In genomic region chr7:50379082-50379481, GRCh38 we compare ENCODE assay signal across 8 cellular contexts.
DNase-seq lines count a peak whose midpoint lies in the region; ATAC-seq and TF ChIP-seq lines count a peak whose summit lies in the region.

No MANE protein-coding gene starts in this region.

- no peaks in the 10 kb centered on the region for H3K9me3 ChIP-seq in PC-3 (ENCODE audit: low read length)

- intact Hi-C loops in activated CD4-positive, alpha-beta memory T cell treated with anti-CD3 and anti-CD28 coated beads for 36 hours (cut with micrococcal nuclease), result no loop called here
- intact Hi-C loops in PC-3 (cut with micrococcal nuclease), result no loop called here

- no peaks in the 10 kb centered on the region for H3K36me3 ChIP-seq in PC-3 (ENCODE audit: low read depth, low read length)

- H3K4me1 Mint-ChIP-seq in activated CD4-positive, alpha-beta memory T cell treated with anti-CD3 and anti-CD28 coated beads for 36 hours (ENCODE audit: low read depth), result peaks cover 94% of the 10 kb centered on the region
- peaks cover 72% of the 10 kb centered on the region for H3K4me1 Mint-ChIP-seq in activated CD4-positive, alpha-beta memory T cell treated with anti-CD3 and anti-CD28 coated beads, Interleukin-2, amount 10 ng/mL, durations not matched to agents 7 days and 5 days
- peaks cover 97% of the 10 kb centered on the region for H3K4me1 Mint-ChIP-seq in stimulated activated naive CD8-positive, alpha-beta T cell treated with anti-CD3 and anti-CD28 coated beads, Interleukin-15, Interleukin-2, amounts not matched to agents 100 ng/mL and 50 ng/mL, for 24 hours (ENCODE audit: low read depth)

- CTCF ChIA-PET in activated CD4-positive, alpha-beta memory T cell treated with anti-CD3 and anti-CD28 coated beads for 36 hours (lab: Charles Lee), result interaction anchor here (1.0 kb wide), 1 partner anchor 32 kb away, joined by 3 read pairs; no protein-coding TSS in a partner anchor
- CTCF ChIA-PET in activated CD4-positive, alpha-beta memory T cell treated with anti-CD3 and anti-CD28 coated beads, Interleukin-2, amount 10 ng/mL, durations not matched to agents 7 days and 5 days (lab: Charles Lee), result interaction anchor here (0.6 to 1.0 kb wide), 2 partner anchors 13 to 899 kb away, joined by 3 read pairs; no protein-coding TSS in a partner anchor
- CTCF ChIA-PET in PC-3 (lab: Charles Lee), result no interaction called here

- BruUV-seq in PC-3 (replicated peaks; lab: Mats Ljungman, UMichigan), result no TSS peak

- H3K9ac ChIP-seq in PC-3 (ENCODE audit: low read length), result no peak overlapping the region

- H3K4me1 ChIP-seq in PC-3 (ENCODE audit: insufficient read depth, low read length), result no peaks in the 10 kb centered on the region

- H3K36me3 Mint-ChIP-seq in activated CD4-positive, alpha-beta memory T cell treated with anti-CD3 and anti-CD28 coated beads for 36 hours, result peaks cover 88% of the 10 kb centered on the region
- H3K36me3 Mint-ChIP-seq in activated CD4-positive, alpha-beta memory T cell treated with anti-CD3 and anti-CD28 coated beads, Interleukin-2, amount 10 ng/mL, durations not matched to agents 7 days and 5 days (ENCODE audit: low read depth), result peaks cover 98% of the 10 kb centered on the region
- peaks cover 97% of the 10 kb centered on the region for H3K36me3 Mint-ChIP-seq in stimulated activated naive CD8-positive, alpha-beta T cell treated with anti-CD3 and anti-CD28 coated beads, Interleukin-15, Interleukin-2, amounts not matched to agents 100 ng/mL and 50 ng/mL, for 24 hours (ENCODE audit: low read depth)

- H3K27ac Mint-ChIP-seq in activated CD4-positive, alpha-beta memory T cell treated with anti-CD3 and anti-CD28 coated beads for 36 hours, result peak overlapping the region; percentile 34
- H3K27ac Mint-ChIP-seq in activated CD4-positive, alpha-beta memory T cell treated with anti-CD3 and anti-CD28 coated beads, Interleukin-2, amount 10 ng/mL, durations not matched to agents 7 days and 5 days, result no peak overlapping the region
- peak overlapping the region; percentile 74 for H3K27ac Mint-ChIP-seq in stimulated activated naive CD8-positive, alpha-beta T cell treated with anti-CD3 and anti-CD28 coated beads, Interleukin-15, Interleukin-2, amounts not matched to agents 100 ng/mL and 50 ng/mL, for 24 hours

- H3K27me3 ChIP-seq in PC-3 (ENCODE audit: low read length), result peaks cover 65% of the 10 kb centered on the region

- H4K20me1 ChIP-seq in PC-3 (ENCODE audit: low read length), result no peaks in the 10 kb centered on the region

- DNase-seq in activated CD4-positive, alpha-beta memory T cell treated with anti-CD3 and anti-CD28 coated beads for 36 hours, result no peak
- no peak for DNase-seq in activated CD4-positive, alpha-beta memory T cell treated with anti-CD3 and anti-CD28 coated beads, Interleukin-2, amount 10 ng/mL, durations not matched to agents 7 days and 5 days
- peak; percentile 46 for DNase-seq in PC-3
- peak; percentile 85 for DNase-seq in epithelial cell of prostate (ENCODE audit: low read depth, low spot score)
- DNase-seq in NCI-H524 treated with DMSO at 0.1 percent for 48 hours (lab: John Stamatoyannopoulos, UW), result no peak
- no peak for DNase-seq in RKO (ENCODE audit: low spot score)
- no peak for DNase-seq in amygdala (lab: John Stamatoyannopoulos, UW)

- H3K9me2 ChIP-seq in PC-3 (replicated peaks; ENCODE audit: low read length), result no peaks in the 10 kb centered on the region

- ATAC-seq in PC-3, result peak; percentile 64

- peak overlapping the region; percentile 30; the same call in 1 of the 2 replicates for H2AFZ ChIP-seq in PC-3 (ENCODE audit: low read length)

- no peaks in the 10 kb centered on the region for H3F3A ChIP-seq in PC-3 (ENCODE audit: low read length, unreplicated experiment)

- H3K27ac ChIP-seq in PC-3 (ENCODE audit: low read length), result no peak overlapping the region
- no peak overlapping the region for H3K27ac ChIP-seq in epithelial cell of prostate

- peak overlapping the region; percentile 11; the same call in 1 of the 2 replicates for H3K4me3 ChIP-seq in PC-3 (ENCODE audit: low read length)

- no peaks in the 10 kb centered on the region for H3K9me3 Mint-ChIP-seq in activated CD4-positive, alpha-beta memory T cell treated with anti-CD3 and anti-CD28 coated beads for 36 hours
- H3K9me3 Mint-ChIP-seq in activated CD4-positive, alpha-beta memory T cell treated with anti-CD3 and anti-CD28 coated beads, Interleukin-2, amount 10 ng/mL, durations not matched to agents 7 days and 5 days, result no peaks in the 10 kb centered on the region
- H3K9me3 Mint-ChIP-seq in stimulated activated naive CD8-positive, alpha-beta T cell treated with anti-CD3 and anti-CD28 coated beads, Interleukin-15, Interleukin-2, amounts not matched to agents 100 ng/mL and 50 ng/mL, for 24 hours, result no peaks in the 10 kb centered on the region

- no peaks in the 10 kb centered on the region for H3K79me2 ChIP-seq in PC-3 (ENCODE audit: low read length)

- no peak for TF ChIP-seq CTCF in PC-3 (conservative IDR thresholded peaks at IDR 0.05; ENCODE audit: low read depth, low read length)

- POLR2A ChIA-PET in activated CD4-positive, alpha-beta memory T cell treated with anti-CD3 and anti-CD28 coated beads for 36 hours (lab: Charles Lee), result interaction anchor here (0.8 to 22.4 kb wide), 2 partner anchors 31 to 64 kb away, joined by 3 to 487 read pairs; no protein-coding TSS in a partner anchor
- POLR2A ChIA-PET in activated CD4-positive, alpha-beta memory T cell treated with anti-CD3 and anti-CD28 coated beads, Interleukin-2, amount 10 ng/mL, durations not matched to agents 7 days and 5 days (lab: Charles Lee), result interaction anchor here (1.0 to 1.7 kb wide), 2 partner anchors 39 to 112 kb away, joined by 3 to 4 read pairs; no protein-coding TSS in a partner anchor
- POLR2A ChIA-PET in PC-3 (lab: Charles Lee; ENCODE audit: unreplicated experiment), result no interaction called here

- H3K27me3 Mint-ChIP-seq in activated CD4-positive, alpha-beta memory T cell treated with anti-CD3 and anti-CD28 coated beads for 36 hours, result no peaks in the 10 kb centered on the region
- no peaks in the 10 kb centered on the region for H3K27me3 Mint-ChIP-seq in activated CD4-positive, alpha-beta memory T cell treated with anti-CD3 and anti-CD28 coated beads, Interleukin-2, amount 10 ng/mL, durations not matched to agents 7 days and 5 days
- H3K27me3 Mint-ChIP-seq in stimulated activated naive CD8-positive, alpha-beta T cell treated with anti-CD3 and anti-CD28 coated beads, Interleukin-15, Interleukin-2, amounts not matched to agents 100 ng/mL and 50 ng/mL, for 24 hours, result no peaks in the 10 kb centered on the region

- H3K4me3 Mint-ChIP-seq in activated CD4-positive, alpha-beta memory T cell treated with anti-CD3 and anti-CD28 coated beads for 36 hours, result no peak overlapping the region
- H3K4me3 Mint-ChIP-seq in activated CD4-positive, alpha-beta memory T cell treated with anti-CD3 and anti-CD28 coated beads, Interleukin-2, amount 10 ng/mL, durations not matched to agents 7 days and 5 days, result no peak overlapping the region
- H3K4me3 Mint-ChIP-seq in stimulated activated naive CD8-positive, alpha-beta T cell treated with anti-CD3 and anti-CD28 coated beads, Interleukin-15, Interleukin-2, amounts not matched to agents 100 ng/mL and 50 ng/mL, for 24 hours, result no peak overlapping the region

- H3K4me2 ChIP-seq in PC-3 (ENCODE audit: low read length), result peak overlapping the region; percentile 23; the same call in 1 of the 2 replicates

Comparison
In these comparisons a context has a peak if more than half of its experiments do, and no peak if none do; other contexts are left out.
1. DNase-seq: peak in PC-3 (single experiment) and epithelial cell of prostate (single experiment); none in activated CD4-positive, alpha-beta memory T cell treated with anti-CD3 and anti-CD28 coated beads for 36 hours (single experiment), activated CD4-positive, alpha-beta memory T cell treated with anti-CD3 and anti-CD28 coated beads, Interleukin-2, amount 10 ng/mL, durations not matched to agents 7 days and 5 days (single experiment), NCI-H524 treated with DMSO at 0.1 percent for 48 hours (single experiment), RKO (single experiment) and amygdala (0 of 56).